Comparison of ENCODE assay signal across 9 cellular contexts in the genomic region with DNA sequence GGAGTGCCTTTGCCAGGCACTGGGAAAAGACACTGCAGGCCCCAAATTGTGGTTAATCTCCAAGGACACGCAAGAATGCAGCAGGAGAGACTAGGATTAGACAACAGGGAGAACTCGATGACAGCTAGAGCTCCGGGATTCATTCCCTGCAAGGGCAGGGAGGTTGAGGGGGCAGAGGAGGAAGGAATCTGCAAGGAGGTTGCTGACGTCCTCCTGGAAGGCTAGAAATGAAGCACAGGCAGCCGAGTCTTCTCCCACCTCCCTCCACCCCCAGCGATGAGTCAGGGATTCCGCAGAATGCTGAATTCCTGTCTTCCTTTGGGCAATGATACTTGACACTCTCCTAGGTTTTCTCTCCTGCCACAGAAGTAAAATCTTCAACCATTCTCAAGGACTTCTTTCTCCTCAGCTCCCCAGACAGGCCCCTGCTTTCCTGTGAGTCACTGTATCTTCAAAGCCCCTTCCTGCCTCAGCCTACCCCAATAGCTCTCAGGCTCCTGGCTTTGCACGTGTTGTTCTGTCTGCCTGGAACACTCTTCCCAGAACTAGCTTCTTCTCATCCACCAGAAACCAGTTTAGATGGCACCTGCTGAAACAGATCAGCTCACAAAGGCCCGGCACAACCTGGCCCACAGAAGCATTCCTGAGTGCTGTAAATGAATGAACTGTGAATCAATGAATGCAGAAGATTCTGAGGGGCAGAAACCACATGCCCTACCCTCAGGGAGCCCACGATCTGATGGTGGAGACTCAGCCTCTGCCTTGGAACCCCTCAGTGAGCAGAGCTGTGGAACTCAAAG.
DNase-seq lines count a peak whose midpoint lies in the region; ATAC-seq and TF ChIP-seq lines count a peak whose summit lies in the region.
"Had no signal": no experiment of that assay in that cellular context is flagged by ENCODE, and none has a peak within 500 bp of the region (broad histone marks: within the 10 kb centered on the region; RNA-seq: fewer than 3 reads in every experiment).

No MANE protein-coding gene starts in this region.

- in situ Hi-C loops in KBM-7 (cut with MboI; ENCODE audit: low pct_unique_long_range_greater_than_20kb, low sequenced_read_pairs) = no loop called here
- in situ Hi-C loops in mammary epithelial cell (cut with MboI; ENCODE audit: low sequenced_read_pairs in 2 of 2) = no loop called here

- H2BK5ac ChIP-seq in mesendoderm (ENCODE audit: low read length) = peak overlapping the region; percentile 81

- TSS peak; percentile 66 for BruUV-seq in mammary epithelial cell (replicated peaks; lab: Mats Ljungman, UMichigan)

- ATAC-seq in CD8-positive, alpha-beta T cell = no peak

- H3K4me1 ChIP-seq in mammary epithelial cell (ENCODE audit: insufficient read depth, low read length) (peaks cover 54% of the 10 kb centered on the region), mesendoderm (ENCODE audit: control insufficient read depth, low read depth, low read length) (peaks cover 23% of the 10 kb centered on the region), thyroid gland (peaks cover 5 to 46% of the 10 kb centered on the region in 2 donors)
- H3K4me1 ChIP-seq in CD8-positive, alpha-beta T cell (ENCODE audit: insufficient read depth, low read length) = no peaks in the 10 kb centered on the region

- H2BK120ac ChIP-seq in mesendoderm (ENCODE audit: low read depth, low read length) = no peak overlapping the region

- no peak overlapping the region for H3K4me3 Mint-ChIP-seq in CD8-positive, alpha-beta T cell

- H4K20me1 ChIP-seq in mammary epithelial cell (ENCODE audit: insufficient read depth, low read length) = no peaks in the 10 kb centered on the region

- no peaks in the 10 kb centered on the region for H3K9me3 Mint-ChIP-seq in CD8-positive, alpha-beta T cell

- no peaks in the 10 kb centered on the region for H3K36me3 Mint-ChIP-seq in CD8-positive, alpha-beta T cell

- H3K27ac ChIP-seq in mammary epithelial cell (ENCODE audit: insufficient read depth, low read depth, low read length) (peak overlapping the region; percentile 73), mesendoderm (ENCODE audit: low read depth, low read length) (peak overlapping the region; percentile 83), WERI-Rb-1 (no peak overlapping the region), thyroid gland (no peak overlapping the region)
- H3K27ac ChIP-seq in CD8-positive, alpha-beta T cell (ENCODE audit: low read depth, low read length) = no peak overlapping the region

- H4K5ac ChIP-seq in mesendoderm (ENCODE audit: low read length) = no peak overlapping the region

- H3K79me2 ChIP-seq in mammary epithelial cell (ENCODE audit: insufficient read depth, low read length) (no peaks in the 10 kb centered on the region), mesendoderm (ENCODE audit: control insufficient read depth, insufficient read depth, low read length) (no peaks in the 10 kb centered on the region)

- H2AFZ ChIP-seq in mammary epithelial cell (ENCODE audit: low read depth, low read length) = no peak overlapping the region

- intact Hi-C loops in mammary epithelial cell (cut with micrococcal nuclease) = loop anchor here (1.0 kb wide), 2 partner anchors 17 to 29 kb away; no protein-coding TSS in a partner anchor
- intact Hi-C loops in thyroid gland (cut with DNase I) = no loop called here
- intact Hi-C loops in CD8-positive, alpha-beta T cell (cut with DNase I, micrococcal nuclease) = no loop called here

- H3K4me1 Mint-ChIP-seq in CD8-positive, alpha-beta T cell (ENCODE audit: low read depth) = no peaks in the 10 kb centered on the region

- H3K27me3 Mint-ChIP-seq in CD8-positive, alpha-beta T cell (ENCODE audit: low read depth) = peaks cover 1% of the 10 kb centered on the region

- H3K4ac ChIP-seq in mesendoderm (ENCODE audit: low read depth, low read length) = no peak overlapping the region

- peak overlapping the region; percentile 25 for H3K4me2 ChIP-seq in mammary epithelial cell (ENCODE audit: insufficient read depth, low read depth, low read length)
- H3K4me2 ChIP-seq in mesendoderm (ENCODE audit: low read length) = no peak overlapping the region

- no peak overlapping the region for H4K8ac ChIP-seq in mesendoderm (ENCODE audit: low read depth, low read length)

- H3K79me1 ChIP-seq in mesendoderm (ENCODE audit: low read length) = no peaks in the 10 kb centered on the region

- H3K27ac Mint-ChIP-seq in CD8-positive, alpha-beta T cell = no peak overlapping the region

- H3K56ac ChIP-seq in mesendoderm (ENCODE audit: low read length) = peak overlapping the region; percentile 70

- CTCF ChIA-PET in mammary epithelial cell (lab: Charles Lee; ENCODE audit: low non-redundant PET) = no interaction called here
- CTCF ChIA-PET in CD8-positive, alpha-beta T cell (lab: Charles Lee) = no interaction called here

- H3K27me3 ChIP-seq in mammary epithelial cell (ENCODE audit: insufficient read depth, low read length) = no peaks in the 10 kb centered on the region
- H3K27me3 ChIP-seq in mesendoderm (ENCODE audit: insufficient read depth, low read length, poor library complexity) = no peaks in the 10 kb centered on the region
- H3K27me3 ChIP-seq in WERI-Rb-1 (ENCODE audit: insufficient read depth, low read depth, severe bottlenecking) = no peaks in the 10 kb centered on the region
- no peaks in the 10 kb centered on the region for H3K27me3 ChIP-seq in thyroid gland
- H3K27me3 ChIP-seq in CD8-positive, alpha-beta T cell (ENCODE audit: insufficient read depth, low read length) = no peaks in the 10 kb centered on the region

- TF ChIP-seq CTCF in mammary epithelial cell (conservative IDR thresholded peaks at IDR 0.05 in 1 of 2, IDR thresholded peaks at IDR 0.05 in 1 of 2; ENCODE audit: extremely low read depth in 1 of 2, insufficient read depth in 1 of 2, low read depth in 1 of 2, low read length in 2 of 2) (no peak), WERI-Rb-1 (IDR thresholded peaks at IDR 0.05; ENCODE audit: low read depth, low read length) (no peak), thyroid gland (IDR thresholded peaks at IDR 0.05) (no peak)
- TF ChIP-seq CTCF in CD8-positive, alpha-beta T cell (IDR thresholded peaks at IDR 0.05) = no peak

- no peak overlapping the region for H3K23ac ChIP-seq in mesendoderm (ENCODE audit: low read length)

- peak overlapping the region; percentile 33 for H3K18ac ChIP-seq in mesendoderm (ENCODE audit: low read length)

- H3K4me3 ChIP-seq in mammary epithelial cell (replicated peaks in 1 of 3; ENCODE audit: insufficient read depth in 1 of 3, low read depth in 2 of 3, low read length in 3 of 3) = no peak overlapping the region
- no peak overlapping the region for H3K4me3 ChIP-seq in mesendoderm (ENCODE audit: low read length)
- no peak overlapping the region for H3K4me3 ChIP-seq in WERI-Rb-1 (ENCODE audit: low read depth, low read length)
- H3K4me3 ChIP-seq in thyroid gland (replicated peaks in 1 of 3) = no peak overlapping the region
- H3K4me3 ChIP-seq in CD8-positive, alpha-beta T cell (ENCODE audit: low read depth, low read length) = no peak overlapping the region

- 2% methylated on average over 10 of the region's 10 CpGs for WGBS in mammary epithelial cell (ENCODE audit: low coverage, missing lambda C conversion rate)
- WGBS in mesendoderm (ENCODE audit: extremely low coverage, insufficient coverage, low lambda C conversion rate) = no CpG with 5 or more reads among the region's 10 CpGs
- 74 to 75% methylated on average over 10 of the region's 10 CpGs for WGBS in thyroid gland, 2 donors

- POLR2A ChIA-PET in CD8-positive, alpha-beta T cell (lab: Charles Lee) = no interaction called here

- H2AK5ac ChIP-seq in mesendoderm (ENCODE audit: low read length) = no peak overlapping the region

- H3K9ac ChIP-seq in mammary epithelial cell (ENCODE audit: insufficient read depth, low read length) = peak overlapping the region; percentile 47
- peak overlapping the region; percentile 24 for H3K9ac ChIP-seq in mesendoderm (ENCODE audit: low read length)

- no peak for TF ChIP-seq POLR2A in thyroid gland (IDR thresholded peaks at IDR 0.05)

- no peaks in the 10 kb centered on the region for H3K36me3 ChIP-seq in mammary epithelial cell (ENCODE audit: insufficient read depth, low read length)
- no peaks in the 10 kb centered on the region for H3K36me3 ChIP-seq in mesendoderm (ENCODE audit: control insufficient read depth, insufficient read depth, low read length)
- H3K36me3 ChIP-seq in WERI-Rb-1 = no peaks in the 10 kb centered on the region
- no peaks in the 10 kb centered on the region for H3K36me3 ChIP-seq in thyroid gland
- no peaks in the 10 kb centered on the region for H3K36me3 ChIP-seq in CD8-positive, alpha-beta T cell (ENCODE audit: insufficient read depth, low read length)

- H2BK15ac ChIP-seq in mesendoderm (replicated peaks; ENCODE audit: low read depth) = no peak overlapping the region

- DNase-seq in AG08396 (ENCODE audit: low spot score) (peak; percentile 89), KBM-7 (peak; percentile 56), mammary epithelial cell (peak; percentile 96), mesendoderm (peak; percentile 98), WERI-Rb-1 (no peak), thyroid gland (no peak)
- DNase-seq in effector CD8-positive, alpha-beta T cell (lab: John Stamatoyannopoulos, UW) = no peak
- DNase-seq in CD8-positive, alpha-beta T cell = no peak
- DNase-seq: NCI-H69 had no signal

- dilution Hi-C loops in mammary epithelial cell (cut with HindIII; ENCODE audit: low sequenced_read_pairs) = no loop called here

- no peaks in the 10 kb centered on the region for H3K9me3 ChIP-seq in mammary epithelial cell (replicated peaks; ENCODE audit: insufficient read depth, low read length)
- H3K9me3 ChIP-seq in WERI-Rb-1 (ENCODE audit: severe bottlenecking) = no peaks in the 10 kb centered on the region
- no peaks in the 10 kb centered on the region for H3K9me3 ChIP-seq in thyroid gland
- no peaks in the 10 kb centered on the region for H3K9me3 ChIP-seq in CD8-positive, alpha-beta T cell (ENCODE audit: low read length)

Comparison
In these comparisons a context has a peak if more than half of its experiments do, and no peak if none do; other contexts are left out.
1. DNase-seq: peak in AG08396 (single experiment), KBM-7 (single experiment), mammary epithelial cell (single experiment) and mesendoderm (single experiment); none in WERI-Rb-1 (single experiment), thyroid gland (0 of 2), effector CD8-positive, alpha-beta T cell (single experiment) and CD8-positive, alpha-beta T cell (0 of 7).
2. H3K27ac ChIP-seq: peak in mammary epithelial cell (single experiment) and mesendoderm (single experiment); none in WERI-Rb-1 (single experiment), thyroid gland (0 of 3) and CD8-positive, alpha-beta T cell (single experiment).